18 cellular contexts compared by ENCODE assay signal in the genomic region with DNA sequence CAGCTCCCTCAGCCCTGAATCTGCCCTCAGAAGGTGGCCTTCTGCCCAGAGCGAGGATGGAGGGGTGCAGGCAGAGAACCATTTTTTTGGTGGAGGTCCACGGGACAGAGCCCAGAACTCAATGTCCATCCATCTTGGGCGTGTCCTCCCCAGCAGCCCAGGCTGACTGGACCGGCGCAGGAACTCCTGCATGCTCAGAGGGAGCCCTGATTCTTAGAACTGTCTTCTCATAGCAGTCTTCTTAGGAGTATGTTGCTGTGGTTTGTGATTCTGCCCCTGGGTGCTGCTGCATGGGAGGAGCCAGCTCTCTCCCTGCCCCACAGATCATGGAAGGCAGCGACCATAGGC. TPM values are rescaled to one million over a fixed set of nuclear protein-coding genes. Genes with fewer than 3 reads are reported as not detected.
DNase-seq lines count a peak whose midpoint lies in the region; ATAC-seq, FAIRE-seq and TF ChIP-seq lines count a peak whose summit lies in the region.
"Had no signal": no experiment of that assay in that cellular context is flagged by ENCODE, and none has a peak within 500 bp of the region (broad histone marks: within the 10 kb centered on the region; RNA-seq: fewer than 3 reads in every experiment).

No MANE protein-coding gene starts in this region.

- H3K27me3 ChIP-seq in aorta (ENCODE audit: control insufficient read depth in 1 of 2, insufficient read depth in 2 of 2, low read length in 1 of 2) (no peaks in the 10 kb centered on the region), neural progenitor cell (no peaks in the 10 kb centered on the region)

- H3K4me3 ChIP-seq in kidney (ENCODE audit: low read length in 2 of 2) (no peak overlapping the region), aorta (ENCODE audit: low read length in 2 of 2) (no peak overlapping the region), neural progenitor cell (no peak overlapping the region)
- H3K4me3 ChIP-seq: BLaER1, GM12878 had no signal

- WGBS in aorta, 2 donors = 85 to 88% methylated on average over 6 of the region's 6 CpGs

- no peaks in the 10 kb centered on the region for H3K9me3 Mint-ChIP-seq in stimulated activated naive CD8-positive, alpha-beta T cell treated with anti-CD3 and anti-CD28 coated beads, Interleukin-15, amount 100 ng/mL, for 72 hours
- no peaks in the 10 kb centered on the region for H3K9me3 Mint-ChIP-seq in neural progenitor cell
- H3K9me3 Mint-ChIP-seq: CD8-positive, alpha-beta T cell had no signal

- no peaks in the 10 kb centered on the region for H3K79me2 ChIP-seq in neural progenitor cell (ENCODE audit: low read depth)

- no peaks in the 10 kb centered on the region for H3K9me3 ChIP-seq in kidney (ENCODE audit: control insufficient read depth in 1 of 2, low read length in 2 of 2)
- no peaks in the 10 kb centered on the region for H3K9me3 ChIP-seq in aorta (ENCODE audit: control insufficient read depth, low read length)
- no peaks in the 10 kb centered on the region for H3K9me3 ChIP-seq in neural progenitor cell (ENCODE audit: low read depth)
- H3K9me3 ChIP-seq: BLaER1 had no signal

- ATAC-seq in stimulated activated naive CD8-positive, alpha-beta T cell treated with anti-CD3 and anti-CD28 coated beads, Interleukin-15, Interleukin-2, amounts not matched to agents 100 U/mL and 50 U/mL, for 24 hours = peak; percentile 15
- ATAC-seq in stimulated activated naive CD8-positive, alpha-beta T cell treated with anti-CD3 and anti-CD28 coated beads, Interleukin-15, amount 100 ng/mL, for 72 hours = no peak
- no peak for ATAC-seq in aorta (ENCODE audit: low FRiP score)
- ATAC-seq: CD8-positive, alpha-beta T cell; GM12878; HCT116 had no signal

- H3F3A ChIP-seq in neural progenitor cell (ENCODE audit: low read depth) = peaks cover 14% of the 10 kb centered on the region

- H3K36me3 ChIP-seq in kidney (ENCODE audit: control insufficient read depth in 1 of 2, insufficient read depth in 2 of 2, low read length in 2 of 2) (no peaks in the 10 kb centered on the region), aorta (ENCODE audit: control insufficient read depth in 1 of 2, insufficient read depth in 2 of 2, low read length in 1 of 2) (no peaks in the 10 kb centered on the region), neural progenitor cell (no peaks in the 10 kb centered on the region)
- H3K36me3 ChIP-seq: BLaER1 had no signal

- H3K27ac ChIP-seq in kidney (ENCODE audit: low read depth in 2 of 2, low read length in 2 of 2) (no peak overlapping the region), aorta (ENCODE audit: low read depth in 1 of 2, low read length in 2 of 2) (no peak overlapping the region), neural progenitor cell (no peak overlapping the region)
- H3K27ac ChIP-seq: BLaER1 had no signal

- H3K27me3 Mint-ChIP-seq in stimulated activated naive CD8-positive, alpha-beta T cell treated with anti-CD3 and anti-CD28 coated beads, Interleukin-15, amount 100 ng/mL, for 72 hours = no peaks in the 10 kb centered on the region
- H3K27me3 Mint-ChIP-seq in neural progenitor cell (ENCODE audit: insufficient read depth, low read depth) = peaks cover 16% of the 10 kb centered on the region

- no peaks in the 10 kb centered on the region for H3K4me1 ChIP-seq in kidney (ENCODE audit: control insufficient read depth in 1 of 2, insufficient read depth in 1 of 2, low read depth in 1 of 2, low read length in 2 of 2)
- H3K4me1 ChIP-seq in aorta (ENCODE audit: control insufficient read depth in 1 of 2, insufficient read depth in 2 of 2, low read length in 2 of 2) = no peaks in the 10 kb centered on the region
- H3K4me1 ChIP-seq in neural progenitor cell = peaks cover 8% of the 10 kb centered on the region
- H3K4me1 ChIP-seq: BLaER1 had no signal

- no peak overlapping the region for H3K4me2 ChIP-seq in neural progenitor cell
- H3K4me2 ChIP-seq: BLaER1 had no signal

- H3K4me3 Mint-ChIP-seq in stimulated activated naive CD8-positive, alpha-beta T cell treated with anti-CD3 and anti-CD28 coated beads, Interleukin-15, amount 100 ng/mL, for 72 hours = no peak overlapping the region
- no peak overlapping the region for H3K4me3 Mint-ChIP-seq in neural progenitor cell
- H3K4me3 Mint-ChIP-seq: CD8-positive, alpha-beta T cell had no signal

- H4K20me1 ChIP-seq in neural progenitor cell (ENCODE audit: low read depth) = no peaks in the 10 kb centered on the region
- H4K20me1 ChIP-seq: BLaER1 had no signal

- intact Hi-C loops in kidney (cut with DNase I) = no loop called here
- intact Hi-C loops in aorta (cut with DNase I) = no loop called here

- peaks cover 24% of the 10 kb centered on the region for H3K4me1 Mint-ChIP-seq in stimulated activated naive CD8-positive, alpha-beta T cell treated with anti-CD3 and anti-CD28 coated beads, Interleukin-15, amount 100 ng/mL, for 72 hours
- H3K4me1 Mint-ChIP-seq in neural progenitor cell = peaks cover 32% of the 10 kb centered on the region

- no peak overlapping the region for H2AFZ ChIP-seq in neural progenitor cell (replicated peaks)

- no peak for TF ChIP-seq CTCF in kidney (IDR thresholded peaks at IDR 0.05; ENCODE audit: borderline replicate concordance, extremely low read depth, insufficient read depth)
- no peak for TF ChIP-seq CTCF in neural progenitor cell (IDR thresholded peaks at IDR 0.05)

- FAIRE-seq in kidney (lab: Jason Lieb, UNC) = no peak
- FAIRE-seq: A204.1, GM12878 had no signal

- H3K9ac ChIP-seq in kidney (ENCODE audit: low read length in 2 of 2) (no peak overlapping the region), neural progenitor cell (no peak overlapping the region)
- H3K9ac ChIP-seq: BLaER1 had no signal

- no peaks in the 10 kb centered on the region for H3K36me3 Mint-ChIP-seq in neural progenitor cell
- H3K36me3 Mint-ChIP-seq: CD8-positive, alpha-beta T cell had no signal

- DNase-seq in stimulated activated naive CD8-positive, alpha-beta T cell treated with anti-CD3 and anti-CD28 coated beads, Interleukin-15, Interleukin-2, amounts not matched to agents 100 U/mL and 50 U/mL, for 24 hours = no peak
- DNase-seq in stimulated activated naive CD8-positive, alpha-beta T cell treated with anti-CD3 and anti-CD28 coated beads, Interleukin-15, amount 100 ng/mL, for 72 hours = no peak
- DNase-seq in kidney (peak; percentile 32), aorta (peak; percentile 21 to 57), NCI-H1417 treated with DMSO at 0.1 percent for 48 hours (lab: John Stamatoyannopoulos, UW) (no peak), neural progenitor cell (ENCODE audit: low spot score) (no peak)
- DNase-seq: CD8-positive, alpha-beta T cell; DND-41; GDM1; NCI-H187 treated with DMSO at 0.1 percent for 48 hours; NCI-H446 treated with DMSO at 0.1 percent for 48 hours; OCI-M1; RPMI8226; SIG-M5 had no signal

- no peak overlapping the region for H3K27ac Mint-ChIP-seq in stimulated activated naive CD8-positive, alpha-beta T cell treated with anti-CD3 and anti-CD28 coated beads, Interleukin-15, amount 100 ng/mL, for 72 hours
- H3K27ac Mint-ChIP-seq in neural progenitor cell = no peak overlapping the region

RNA-seq across cellular contexts. Expression of gene MYCBPAP, which starts 5.6 kb away (rescaled TPM):
- total RNA-seq in kidney (0.72 TPM), aorta (1 to 10 TPM; 1.3 to 1.8 TPM), neural progenitor cell (ENCODE audit: low replicate concordance) (3.5 and 3.8 TPM in 2 replicates)
- polyA plus RNA-seq in kidney (ENCODE audit: insufficient read depth, low read depth, low replicate concordance) (2.9 TPM), aorta (1 to 10 TPM in 1 of 2 donors, under 1 TPM in 1; 0.77 to 1.0 TPM)

RNA-seq across cellular contexts. Expression of gene RSAD1, which starts 24.0 kb away (rescaled TPM):
- total RNA-seq in kidney = 38.9 TPM
- 39.9 TPM for polyA plus RNA-seq in kidney (ENCODE audit: insufficient read depth, low read depth, low replicate concordance)
- 10 to 100 TPM; 32.1 to 42.3 TPM for total RNA-seq in aorta
- polyA plus RNA-seq in aorta = 10 to 100 TPM; 12.1 to 39.2 TPM
- 9.7 and 12.9 TPM in 2 replicates for total RNA-seq in neural progenitor cell (ENCODE audit: low replicate concordance)

RNA-seq across cellular contexts. Expression of gene EPN3, which starts 29.9 kb away (rescaled TPM):
- total RNA-seq in kidney (5.0 TPM), aorta (not detected), neural progenitor cell (ENCODE audit: low replicate concordance) (0.09 and 0.24 TPM in 2 replicates)
- polyA plus RNA-seq in kidney (ENCODE audit: insufficient read depth, low read depth, low replicate concordance) (28.7 TPM), aorta (1 to 10 TPM; 1.5 to 1.9 TPM)
- total RNA-seq: CD8-positive, alpha-beta T cell; GM12878 had no signal

RNA-seq across cellular contexts. Expression of gene CHAD, which starts 33.9 kb away (rescaled TPM):
- total RNA-seq in kidney = 0.22 TPM
- polyA plus RNA-seq in kidney (ENCODE audit: insufficient read depth, low read depth, low replicate concordance) = 0.43 TPM
- under 1 TPM in 1 of 2 donors, not detected in 1; 0.57 TPM for total RNA-seq in aorta
- 1 to 10 TPM in 1 of 2 donors, under 1 TPM in 1; 0.20 to 2.3 TPM for polyA plus RNA-seq in aorta
- total RNA-seq in neural progenitor cell (ENCODE audit: low replicate concordance) = not detected in 2 replicates
- total RNA-seq: CD8-positive, alpha-beta T cell; GM12878 had no signal

RNA-seq across cellular contexts. Expression of gene SPATA20, which starts 44.4 kb away (rescaled TPM):
- total RNA-seq in kidney (60.4 TPM), aorta (10 to 100 TPM; 27.8 to 41.9 TPM), neural progenitor cell (ENCODE audit: low replicate concordance) (22.8 and 60.5 TPM in 2 replicates)
- polyA plus RNA-seq in kidney (ENCODE audit: insufficient read depth, low read depth, low replicate concordance) (52.7 TPM), aorta (10 to 100 TPM; 16.7 to 64.0 TPM)

Comparison
In these comparisons a context has a peak if more than half of its experiments do, and no peak if none do; other contexts are left out.
1. DNase-seq: peak in kidney (single experiment) and aorta (2 of 2); none in stimulated activated naive CD8-positive, alpha-beta T cell treated with anti-CD3 and anti-CD28 coated beads, Interleukin-15, Interleukin-2, amounts not matched to agents 100 U/mL and 50 U/mL, for 24 hours (single experiment), stimulated activated naive CD8-positive, alpha-beta T cell treated with anti-CD3 and anti-CD28 coated beads, Interleukin-15, amount 100 ng/mL, for 72 hours (0 of 2), NCI-H1417 treated with DMSO at 0.1 percent for 48 hours (single experiment) and neural progenitor cell (single experiment).